Comparison of ENCODE assay signal across 8 cellular contexts in the genomic region with DNA sequence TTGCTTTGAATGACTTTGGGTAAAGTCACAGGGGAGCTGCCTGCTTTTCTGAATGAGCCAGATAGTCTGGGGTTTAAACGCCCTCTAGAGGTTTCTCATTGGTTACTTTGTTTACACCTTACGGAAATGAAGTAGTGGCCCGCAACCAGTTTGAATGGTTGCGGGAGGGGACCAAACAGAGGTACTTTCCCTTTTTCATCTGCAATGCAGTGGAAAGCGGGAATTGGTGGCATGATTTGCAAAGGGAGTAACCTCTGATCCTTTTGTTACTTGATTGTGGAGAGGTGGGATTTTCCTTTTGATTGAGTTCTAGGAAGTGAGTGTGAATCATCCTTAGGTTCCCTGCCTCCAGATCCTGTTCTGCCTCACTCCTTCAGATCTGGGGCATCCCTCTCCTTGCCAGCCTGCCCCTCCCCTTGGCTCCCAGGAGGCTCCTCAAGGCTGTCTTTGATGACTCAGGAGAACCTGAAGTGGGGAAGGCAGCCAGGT. TPM values are rescaled to one million over a fixed set of nuclear protein-coding genes. Genes with fewer than 3 reads are reported as not detected.
A peak's percentile ranks its signal among the peaks of the same experiment; 100 is the strongest.
DNase-seq lines count a peak whose midpoint lies in the region; ATAC-seq and TF ChIP-seq lines count a peak whose summit lies in the region.

No MANE protein-coding gene starts in this region.

- DNase-seq in BE2C (no peak), NCI-H1930 (lab: John Stamatoyannopoulos, UW) (peak; percentile 25 to 37), mammary epithelial cell (peak; percentile 86), mucosa of descending colon (peak in 1 of 3 donors; percentile 20), NCI-H2107 (lab: John Stamatoyannopoulos, UW) (no peak)
- DNase-seq in effector memory CD8-positive, alpha-beta T cell = no peak

- no TSS peak for BruUV-seq in mammary epithelial cell (replicated peaks; lab: Mats Ljungman, UMichigan)

- dilution Hi-C loops in mammary epithelial cell (cut with HindIII; ENCODE audit: low sequenced_read_pairs) = no loop called here

- peaks cover 27 to 33% of the 10 kb centered on the region in 2 donors for H3K27me3 Mint-ChIP-seq in effector memory CD8-positive, alpha-beta T cell

- WGBS in mammary epithelial cell (ENCODE audit: low coverage, missing lambda C conversion rate) = 1% methylated on average over 5 of the region's 5 CpGs

- H3K27ac Mint-ChIP-seq in effector memory CD8-positive, alpha-beta T cell = no peak overlapping the region

- H3K27ac ChIP-seq in mammary epithelial cell (ENCODE audit: insufficient read depth, low read depth, low read length) = no peak overlapping the region

- peaks cover under 1 to 3% of the 10 kb centered on the region in 2 donors for H3K9me3 Mint-ChIP-seq in effector memory CD8-positive, alpha-beta T cell

- H3K4me1 ChIP-seq in BE2C = no peaks in the 10 kb centered on the region
- H3K4me1 ChIP-seq in mammary epithelial cell (ENCODE audit: insufficient read depth, low read length) = peaks cover 10% of the 10 kb centered on the region
- H3K4me1 ChIP-seq in mucosa of descending colon (ENCODE audit: low read depth) = peaks cover 25% of the 10 kb centered on the region

- in situ Hi-C loops in mammary epithelial cell (cut with MboI; ENCODE audit: low sequenced_read_pairs in 2 of 2) = loop anchor here in 1 of 2 donors (25.0 kb wide), 1 partner anchor 236 kb away; no protein-coding TSS in a partner anchor

- no peak overlapping the region for H3K4me3 ChIP-seq in BE2C (ENCODE audit: low read depth, low read length)
- peak overlapping the region; percentile 7 to 44 (median 13) for H3K4me3 ChIP-seq in mammary epithelial cell (replicated peaks in 1 of 3; ENCODE audit: insufficient read depth in 1 of 3, low read depth in 2 of 3, low read length in 3 of 3)
- H3K4me3 ChIP-seq in mucosa of descending colon = no peak overlapping the region

- H3K9me3 ChIP-seq in BE2C (no peaks in the 10 kb centered on the region), mammary epithelial cell (replicated peaks; ENCODE audit: insufficient read depth, low read length) (no peaks in the 10 kb centered on the region), mucosa of descending colon (no peaks in the 10 kb centered on the region)

- ATAC-seq in HG02588 (IDR thresholded peaks at IDR 0.05; ENCODE audit: unreplicated experiment) = peak; percentile 88
- ATAC-seq in mucosa of descending colon = peak; percentile 64
- no peak for ATAC-seq in effector memory CD8-positive, alpha-beta T cell (replicated peaks)

- intact Hi-C loops in mammary epithelial cell (cut with micrococcal nuclease) = loop anchor here (2.0 kb wide), 1 partner anchor 19 kb away; no protein-coding TSS in a partner anchor
- intact Hi-C loops in mucosa of descending colon (cut with DNase I, micrococcal nuclease) = no loop called here

- H3K36me3 ChIP-seq in BE2C = no peaks in the 10 kb centered on the region
- H3K36me3 ChIP-seq in mammary epithelial cell (ENCODE audit: insufficient read depth, low read length) = no peaks in the 10 kb centered on the region
- H3K36me3 ChIP-seq in mucosa of descending colon (ENCODE audit: low read depth) = no peaks in the 10 kb centered on the region

- H3K4me1 Mint-ChIP-seq in effector memory CD8-positive, alpha-beta T cell (ENCODE audit: low read depth in 2 of 2) = peaks cover 9 to 13% of the 10 kb centered on the region in 2 donors

- H4K20me1 ChIP-seq in mammary epithelial cell (ENCODE audit: insufficient read depth, low read length) = no peaks in the 10 kb centered on the region

- peak overlapping the region; percentile 58 for H3K4me2 ChIP-seq in mammary epithelial cell (ENCODE audit: insufficient read depth, low read depth, low read length)

- H3K9ac ChIP-seq in mammary epithelial cell (ENCODE audit: insufficient read depth, low read length) = no peak overlapping the region

- no peak overlapping the region for H3K4me3 Mint-ChIP-seq in effector memory CD8-positive, alpha-beta T cell

- no peaks in the 10 kb centered on the region for H3K79me2 ChIP-seq in mammary epithelial cell (ENCODE audit: insufficient read depth, low read length)

- H2AFZ ChIP-seq in mammary epithelial cell (ENCODE audit: low read depth, low read length) = peak overlapping the region; percentile 90

- no peaks in the 10 kb centered on the region for H3K36me3 Mint-ChIP-seq in effector memory CD8-positive, alpha-beta T cell (ENCODE audit: insufficient read depth)

- TF ChIP-seq CTCF in BE2C (IDR thresholded peaks at IDR 0.05; ENCODE audit: low read depth, low read length) (peak; percentile 48), GM12874 (IDR thresholded peaks at IDR 0.05; ENCODE audit: insufficient read depth, low read depth, low read length) (peak; percentile 37; the same call in 1 of the 2 replicates), mammary epithelial cell (conservative IDR thresholded peaks at IDR 0.05 in 1 of 2, IDR thresholded peaks at IDR 0.05 in 1 of 2; ENCODE audit: extremely low read depth in 1 of 2, insufficient read depth in 1 of 2, low read depth in 1 of 2, low read length in 2 of 2) (peak; percentile 21 to 35), mucosa of descending colon (IDR thresholded peaks at IDR 0.05) (no peak)

- H3K27me3 ChIP-seq in BE2C = no peaks in the 10 kb centered on the region
- H3K27me3 ChIP-seq in mammary epithelial cell (ENCODE audit: insufficient read depth, low read length) = no peaks in the 10 kb centered on the region

- CTCF ChIA-PET in mammary epithelial cell (lab: Charles Lee; ENCODE audit: low non-redundant PET) = interaction anchor here (0.7 kb wide), 1 partner anchor 1441 kb away, joined by 3 read pairs; no protein-coding TSS in a partner anchor

RNA-seq across cellular contexts. Expression of gene GLYATL1, which starts 15.9 kb away (rescaled TPM):
- polyA plus RNA-seq in BE2C (2012; ENCODE audit: insufficient read depth, insufficient read length, low read depth) = 2.2 TPM
- total RNA-seq in mammary epithelial cell (1 to 10 TPM in 1 of 2 donors, under 1 TPM in 1; 0.50 to 1.1 TPM), mucosa of descending colon (under 1 TPM in 1 of 3 donors, not detected in 2; 0.19 TPM)
- 0.53 TPM for polyA plus RNA-seq in mammary epithelial cell
- polyA minus RNA-seq in mammary epithelial cell = not detected

Comparison
In these comparisons a context has a peak if more than half of its experiments do, and no peak if none do; other contexts are left out.
1. DNase-seq: peak in NCI-H1930 (2 of 2) and mammary epithelial cell (single experiment); none in BE2C (single experiment), NCI-H2107 (single experiment) and effector memory CD8-positive, alpha-beta T cell (0 of 3).
2. H3K4me3 ChIP-seq: peak in mammary epithelial cell (3 of 3); none in BE2C (single experiment) and mucosa of descending colon (single experiment).